In the genomic region with DNA sequence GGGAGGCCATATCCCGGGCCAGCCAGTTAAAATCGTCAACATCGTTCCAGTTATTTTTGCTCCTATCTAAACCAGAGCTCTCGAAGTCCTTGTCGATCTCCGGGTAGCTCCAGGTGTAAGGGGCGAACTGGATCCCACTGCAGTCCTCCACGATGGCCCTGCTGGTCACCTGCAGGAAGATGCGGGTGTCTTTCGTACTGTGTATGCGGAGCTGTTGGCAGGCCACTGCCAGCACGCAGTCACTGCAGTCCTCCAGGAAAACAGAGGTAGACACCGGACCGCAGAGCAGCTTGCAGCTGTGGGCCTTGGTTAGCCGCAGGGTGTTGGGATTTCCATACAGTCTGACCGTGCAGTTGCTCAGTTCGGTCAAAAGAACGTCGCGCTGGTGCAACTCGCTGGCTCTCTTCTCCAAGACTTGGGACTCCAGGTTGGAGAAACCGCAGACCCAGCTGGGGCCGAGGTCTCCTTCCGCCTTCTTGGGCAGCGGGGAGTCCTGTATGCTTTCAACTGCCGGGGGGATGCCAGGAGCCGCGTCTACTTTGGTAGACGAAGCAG, we compare ENCODE assay signal across 8 cellular contexts. TPM values are rescaled to one million over a fixed set of nuclear protein-coding genes. Genes with fewer than 3 reads are reported as not detected.
A peak's percentile ranks its signal among the peaks of the same experiment; 100 is the strongest.
DNase-seq lines count a peak whose midpoint lies in the region; TF ChIP-seq lines count a peak whose summit lies in the region.

No MANE protein-coding gene starts in this region.

- peaks cover 28% of the 10 kb centered on the region for H3K79me2 ChIP-seq in MM.1S (ENCODE audit: low read length)

- no peak for TF ChIP-seq CTCF in MM.1S (IDR thresholded peaks at IDR 0.05; ENCODE audit: low read length)
- TF ChIP-seq CTCF in cardiac muscle cell (IDR thresholded peaks at IDR 0.05; ENCODE audit: low read depth, low read length) = no peak
- no peak for TF ChIP-seq CTCF in progenitor cell of endocrine pancreas (IDR thresholded peaks at IDR 0.05; ENCODE audit: unreplicated experiment)

- H3K4me3 Mint-ChIP-seq in progenitor cell of endocrine pancreas (ENCODE audit: low read depth) = peak overlapping the region; percentile 96

- H3K4me1 Mint-ChIP-seq in progenitor cell of endocrine pancreas (ENCODE audit: low read depth) = peaks cover 22% of the 10 kb centered on the region

- H3K27ac ChIP-seq in MM.1S (ENCODE audit: low read length) (peak overlapping the region; percentile 79; the same call in 1 of the 2 replicates), cardiac muscle cell (peak overlapping the region; percentile 97)

- H3K4me1 ChIP-seq in MM.1S (ENCODE audit: low read length) = no peaks in the 10 kb centered on the region
- peaks cover 20% of the 10 kb centered on the region for H3K4me1 ChIP-seq in cardiac muscle cell (ENCODE audit: low read depth)

- H3K27me3 Mint-ChIP-seq in progenitor cell of endocrine pancreas = no peaks in the 10 kb centered on the region

- no peak overlapping the region for H2AFZ ChIP-seq in MM.1S (ENCODE audit: low read length)

- no peaks in the 10 kb centered on the region for H3K9me3 ChIP-seq in MM.1S (replicated peaks; ENCODE audit: insufficient read depth, low read length)
- H3K9me3 ChIP-seq in cardiac muscle cell (ENCODE audit: low read depth) = no peaks in the 10 kb centered on the region

- H3K27ac Mint-ChIP-seq in progenitor cell of endocrine pancreas = peak overlapping the region; percentile 90

- peak overlapping the region; percentile 92 for H3K4me2 ChIP-seq in MM.1S (ENCODE audit: low read depth, low read length)

- DNase-seq in DMS79 treated with DMSO at 0.1 percent for 48 hours (lab: John Stamatoyannopoulos, UW) (peak; percentile 42), DMS79 (lab: John Stamatoyannopoulos, UW) (no peak), MM.1S (peak; percentile 50), cardiac muscle cell (ENCODE audit: low read depth in 1 of 2, low spot score in 1 of 2) (peak; percentile 27 to 38), progenitor cell of endocrine pancreas (ENCODE audit: low spot score, unreplicated experiment) (peak; percentile 14), HCEC 1CT (no peak), kidney glomerular epithelial cell (lab: John Stamatoyannopoulos, UW) (no peak)
- peak; percentile 19 for DNase-seq in activated gamma-delta T cell treated with anti-CD3 and anti-CD28 coated beads, Interleukin-2, amount 50 U/mL, for 16 hours (ENCODE audit: low read depth)

- no peaks in the 10 kb centered on the region for H4K20me1 ChIP-seq in MM.1S (ENCODE audit: insufficient read depth, low read length)

- H3K27me3 ChIP-seq in MM.1S (replicated peaks; ENCODE audit: insufficient read depth, low read length) (no peaks in the 10 kb centered on the region), cardiac muscle cell (no peaks in the 10 kb centered on the region)

- peaks cover 1% of the 10 kb centered on the region for H3K36me3 Mint-ChIP-seq in progenitor cell of endocrine pancreas (ENCODE audit: insufficient read depth)

- H3K9me2 ChIP-seq in MM.1S (replicated peaks; ENCODE audit: insufficient read depth, low read length) = no peaks in the 10 kb centered on the region

- H3K36me3 ChIP-seq in MM.1S (replicated peaks; ENCODE audit: insufficient read depth, low read length) = no peaks in the 10 kb centered on the region
- no peaks in the 10 kb centered on the region for H3K36me3 ChIP-seq in cardiac muscle cell

- H3K9me3 Mint-ChIP-seq in progenitor cell of endocrine pancreas (ENCODE audit: low read depth) = no peaks in the 10 kb centered on the region

- H3K4me3 ChIP-seq in MM.1S (ENCODE audit: low read length) (peak overlapping the region; percentile 90), cardiac muscle cell (peak overlapping the region; percentile 92)

- H3K9ac ChIP-seq in MM.1S (ENCODE audit: low read length) = peak overlapping the region; percentile 98

- peaks cover 14% of the 10 kb centered on the region for H3F3A ChIP-seq in MM.1S (ENCODE audit: insufficient read depth, low read length)

RNA-seq across cellular contexts. Expression of a gene that starts 0.7 kb away (rescaled TPM):
- total RNA-seq in cardiac muscle cell = 47.4 and 58.8 TPM in 2 replicates
- 53.3 and 67.1 TPM in 2 replicates for polyA plus RNA-seq in cardiac muscle cell
- 26.8 and 28.4 TPM in 2 replicates for total RNA-seq in progenitor cell of endocrine pancreas

RNA-seq across cellular contexts. Expression of a gene that starts 22.8 kb away (rescaled TPM):
- total RNA-seq in cardiac muscle cell (7.3 and 10.1 TPM in 2 replicates), progenitor cell of endocrine pancreas (0.13 TPM in 1 of 2 replicates, not detected in the other)
- polyA plus RNA-seq in cardiac muscle cell = 9.6 and 15.0 TPM in 2 replicates

RNA-seq across cellular contexts. Expression of a gene that starts 36.7 kb away (rescaled TPM):
- total RNA-seq in cardiac muscle cell = 5.3 and 7.2 TPM in 2 replicates
- 3.9 and 4.5 TPM in 2 replicates for polyA plus RNA-seq in cardiac muscle cell
- total RNA-seq in progenitor cell of endocrine pancreas = 13.2 and 14.4 TPM in 2 replicates

Comparison
In these comparisons a context has a peak if more than half of its experiments do, and no peak if none do; other contexts are left out.
1. DNase-seq: peak in DMS79 treated with DMSO at 0.1 percent for 48 hours (single experiment), MM.1S (single experiment), activated gamma-delta T cell treated with anti-CD3 and anti-CD28 coated beads, Interleukin-2, amount 50 U/mL, for 16 hours (single experiment), cardiac muscle cell (2 of 2) and progenitor cell of endocrine pancreas (single experiment); none in DMS79 (single experiment), HCEC 1CT (single experiment) and kidney glomerular epithelial cell (single experiment).